In the genomic region with DNA sequence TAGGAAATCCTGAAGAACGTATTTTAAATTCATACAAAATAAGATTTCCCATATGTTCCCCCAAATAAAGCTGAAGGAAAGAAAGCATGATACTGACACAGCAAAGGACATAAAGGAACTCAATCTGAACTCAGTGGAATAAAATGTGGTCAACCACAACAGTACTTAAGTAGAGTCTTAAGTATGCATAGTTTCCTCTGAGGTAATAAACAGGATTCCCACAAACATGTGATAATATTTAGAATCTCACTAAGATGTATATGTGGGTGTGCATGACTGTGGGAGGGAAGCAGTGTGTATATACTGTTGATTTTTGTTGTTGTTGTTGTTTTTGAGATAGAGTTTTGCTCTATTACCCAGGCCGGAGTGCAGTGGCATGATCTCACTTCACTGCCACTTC, we compare ENCODE assay signal across 11 cellular contexts.
DNase-seq lines count a peak whose midpoint lies in the region; ATAC-seq, FAIRE-seq and TF ChIP-seq lines count a peak whose summit lies in the region.
"Had no signal": no experiment of that assay in that cellular context is flagged by ENCODE, and none has a peak within 500 bp of the region (broad histone marks: within the 10 kb centered on the region; RNA-seq: fewer than 3 reads in every experiment).

No MANE protein-coding gene starts in this region.

- peaks cover 47% of the 10 kb centered on the region for H3K36me3 Mint-ChIP-seq in T-helper 2 cell treated with Interferon-gamma antibody and Interleukin-4, amounts not matched to agents 5 μg/mL and 100 μg/mL, for 36 hours (ENCODE audit: low read depth)
- no peaks in the 10 kb centered on the region for H3K36me3 Mint-ChIP-seq in Calu3 (ENCODE audit: insufficient read depth, unreplicated experiment)

- H3K4me3 Mint-ChIP-seq in T-helper 2 cell treated with Interferon-gamma antibody and Interleukin-4, amounts not matched to agents 5 μg/mL and 100 μg/mL, for 36 hours = peak overlapping the region; percentile 57
- H3K4me3 Mint-ChIP-seq in Calu3 (ENCODE audit: low read depth, unreplicated experiment) = no peak overlapping the region
- H3K4me3 Mint-ChIP-seq: memory B cell had no signal

- H3K27me3 Mint-ChIP-seq in T-helper 2 cell treated with Interferon-gamma antibody and Interleukin-4, amounts not matched to agents 5 μg/mL and 100 μg/mL, for 36 hours (ENCODE audit: low read depth) = no peaks in the 10 kb centered on the region
- no peaks in the 10 kb centered on the region for H3K27me3 Mint-ChIP-seq in Calu3 (ENCODE audit: unreplicated experiment)
- H3K27me3 Mint-ChIP-seq: memory B cell had no signal

- peak; percentile 28 for FAIRE-seq in GM12891 (lab: Jason Lieb, UNC)
- FAIRE-seq: endothelial cell of umbilical vein had no signal

- BruUV-seq in Calu3 (replicated peaks; lab: Mats Ljungman, UMichigan) = no TSS peak

- CTCF ChIA-PET in Calu3 (lab: Charles Lee) = no interaction called here

- no peak for ATAC-seq in HG02759 (IDR thresholded peaks at IDR 0.05; ENCODE audit: unreplicated experiment)

- H3K4me1 Mint-ChIP-seq in T-helper 2 cell treated with Interferon-gamma antibody and Interleukin-4, amounts not matched to agents 5 μg/mL and 100 μg/mL, for 36 hours (ENCODE audit: low read depth) = peaks cover 23% of the 10 kb centered on the region
- H3K4me1 Mint-ChIP-seq in Calu3 (ENCODE audit: low read depth, unreplicated experiment) = no peaks in the 10 kb centered on the region

- TF ChIP-seq CTCF in Calu3 (IDR thresholded peaks at IDR 0.05; ENCODE audit: unreplicated experiment) = no peak

- peaks cover 6% of the 10 kb centered on the region for H3K9me3 Mint-ChIP-seq in T-helper 2 cell treated with Interferon-gamma antibody and Interleukin-4, amounts not matched to agents 5 μg/mL and 100 μg/mL, for 36 hours
- no peaks in the 10 kb centered on the region for H3K9me3 Mint-ChIP-seq in Calu3 (ENCODE audit: low read depth, unreplicated experiment)
- H3K9me3 Mint-ChIP-seq: memory B cell had no signal

- intact Hi-C loops in posterior vena cava (cut with DNase I) (no loop called here), Calu3 (cut with micrococcal nuclease; ENCODE audit: unreplicated experiment) (no loop called here)

- TF ChIP-seq POLR2A in GM12891 (IDR thresholded peaks at IDR 0.05; ENCODE audit: low read depth, low read length) = no peak

- H3K27ac Mint-ChIP-seq in T-helper 2 cell treated with Interferon-gamma antibody and Interleukin-4, amounts not matched to agents 5 μg/mL and 100 μg/mL, for 36 hours = peak overlapping the region; percentile 62
- H3K27ac Mint-ChIP-seq in Calu3 (ENCODE audit: unreplicated experiment) = no peak overlapping the region
- H3K27ac Mint-ChIP-seq: memory B cell had no signal

- DNase-seq in AG08396 (ENCODE audit: low spot score) (peak; percentile 25), GM12891 (ENCODE audit: insufficient read length, low spot score) (no peak), glomerular visceral epithelial cell (ENCODE audit: extremely low spot score) (peak; percentile 59), OCI-M2 (lab: John Stamatoyannopoulos, UW; ENCODE audit: unreplicated experiment) (no peak), posterior vena cava (ENCODE audit: low spot score) (no peak), Calu3 (no peak)
- DNase-seq in T-helper 2 cell treated with Interferon-gamma antibody and Interleukin-4, amounts not matched to agents 5 μg/mL and 100 μg/mL, for 36 hours (ENCODE audit: low spot score) = peak; percentile 14
- DNase-seq: NCI-H1694 treated with DMSO at 0.1 percent for 48 hours had no signal

TF ChIP-seq in GM12891, 5 proteins besides CTCF, POLR2A, EP300 and RAD21:
- TF ChIP-seq POU2F2 (IDR thresholded peaks at IDR 0.05; ENCODE audit: low read depth, low read length) = no peak

Comparison
In these comparisons a context has a peak if more than half of its experiments do, and no peak if none do; other contexts are left out.
1. DNase-seq: peak in AG08396 (single experiment), T-helper 2 cell treated with Interferon-gamma antibody and Interleukin-4, amounts not matched to agents 5 μg/mL and 100 μg/mL, for 36 hours (single experiment) and glomerular visceral epithelial cell (single experiment); none in GM12891 (single experiment), OCI-M2 (single experiment), posterior vena cava (single experiment) and Calu3 (single experiment).